8 cellular contexts compared by ENCODE assay signal in genomic region chr6:32127717-32128592, GRCh38. TPM values are rescaled to one million over a fixed set of nuclear protein-coding genes. Genes with fewer than 3 reads are reported as not detected.
A peak's percentile ranks its signal among the peaks of the same experiment; 100 is the strongest.
DNase-seq lines count a peak whose midpoint lies in the region; ATAC-seq and TF ChIP-seq lines count a peak whose summit lies in the region.

Gene ATF6B (minus strand): TSS chr6:32128246. CDS start chr6:32128207, 39 bp downstream.

- no peaks in the 10 kb centered on the region for H3K27me3 ChIP-seq in kidney epithelial cell (ENCODE audit: control insufficient read depth, insufficient read depth, low read length)

- peak within 1 kb of the TSS; percentile 98 for H3K27ac Mint-ChIP-seq in activated CD4-positive, alpha-beta T cell treated with anti-CD3 and anti-CD28 coated beads for 36 hours

- H3K27me3 Mint-ChIP-seq in activated CD4-positive, alpha-beta T cell treated with anti-CD3 and anti-CD28 coated beads for 36 hours = no peaks in the 10 kb centered on the region

- no peaks in the 10 kb centered on the region for H3K9me3 Mint-ChIP-seq in activated CD4-positive, alpha-beta T cell treated with anti-CD3 and anti-CD28 coated beads for 36 hours (ENCODE audit: low read depth)

- peaks cover 39% of the 10 kb centered on the region for H3K4me1 Mint-ChIP-seq in activated CD4-positive, alpha-beta T cell treated with anti-CD3 and anti-CD28 coated beads for 36 hours

- peak within 1 kb of the TSS; percentile 99 for H3K4me3 Mint-ChIP-seq in activated CD4-positive, alpha-beta T cell treated with anti-CD3 and anti-CD28 coated beads for 36 hours

- ATAC-seq in HG03442 (IDR thresholded peaks at IDR 0.05; ENCODE audit: unreplicated experiment) = peak; percentile 89
- ATAC-seq in activated CD4-positive, alpha-beta T cell treated with anti-CD3 and anti-CD28 coated beads for 36 hours = peak; percentile 91

- intact Hi-C loops in activated CD4-positive, alpha-beta T cell treated with anti-CD3 and anti-CD28 coated beads for 36 hours (cut with DNase I, micrococcal nuclease) = loop anchor here (1.0 to 10.0 kb wide), 5 partner anchors 50 to 725 kb away; partner anchors contain the start of genes ATP6V1G2 (in 1 of the 2), DDX39B (in 1 of the 2), EHMT2 (in 1 of the 2) and NFKBIL1 (in 1 of the 2)

- CTCF ChIA-PET in activated CD4-positive, alpha-beta T cell treated with anti-CD3 and anti-CD28 coated beads for 36 hours (lab: Charles Lee) = interaction anchor here (0.6 to 4.2 kb wide), 6 partner anchors 8 to 1946 kb away, joined by 3 to 36 read pairs (median 4); no protein-coding TSS in a partner anchor

- DNase-seq in Ammon's horn (ENCODE audit: low spot score) (peak; percentile 100), GM19238 (ENCODE audit: insufficient read length, low spot score) (peak; percentile 96), NCI-H524 (lab: John Stamatoyannopoulos, UW) (peak; percentile 98 to 99), choroid plexus epithelial cell (ENCODE audit: low read depth) (peak; percentile 100), kidney epithelial cell (ENCODE audit: low read depth) (peak; percentile 100)
- DNase-seq in activated CD4-positive, alpha-beta T cell treated with anti-CD3 and anti-CD28 coated beads for 36 hours = peak; percentile 99
- peak; percentile 97 for DNase-seq in stimulated activated CD4-positive, alpha-beta T cell treated with anti-CD3 and anti-CD28 coated beads, Interleukin-15, amount 100 ng/mL, for 48 hours (ENCODE audit: low read depth in 2 of 2)

- H3K36me3 ChIP-seq in kidney epithelial cell (ENCODE audit: control insufficient read depth, insufficient read depth, low read length) = no peaks in the 10 kb centered on the region

- POLR2A ChIA-PET in activated CD4-positive, alpha-beta T cell treated with anti-CD3 and anti-CD28 coated beads for 36 hours (lab: Charles Lee) = interaction anchor here (0.6 to 2.2 kb wide), 11 partner anchors 9 to 844 kb away, joined by 3 to 8 read pairs (median 3); partner anchors contain the start of gene EHMT2

- H3K36me3 Mint-ChIP-seq in activated CD4-positive, alpha-beta T cell treated with anti-CD3 and anti-CD28 coated beads for 36 hours (ENCODE audit: low read depth) = peaks cover 18% of the 10 kb centered on the region

- TF ChIP-seq CTCF in choroid plexus epithelial cell (conservative IDR thresholded peaks at IDR 0.05; ENCODE audit: low read depth, low read length) = no peak
- TF ChIP-seq CTCF in kidney epithelial cell (IDR thresholded peaks at IDR 0.05; ENCODE audit: insufficient read depth, low read length, poor library complexity, severe bottlenecking) = no peak

- H3K4me3 ChIP-seq in choroid plexus epithelial cell (ENCODE audit: low read depth, low read length) (peak within 1 kb of the TSS; percentile 100), kidney epithelial cell (ENCODE audit: low read depth, low read length) (peak within 1 kb of the TSS; percentile 80)

RNA-seq across cellular contexts. Expression of gene ATF6B, which starts in this region (rescaled TPM):
- 10 to 100 TPM; 60.2 to 63.4 TPM for total RNA-seq in activated CD4-positive, alpha-beta T cell treated with anti-CD3 and anti-CD28 coated beads for 36 hours
- total RNA-seq in kidney epithelial cell = 42.5 and 47.0 TPM in 2 replicates

Comparison
In these comparisons a context has a peak if more than half of its experiments do, and no peak if none do; other contexts are left out.
1. Peak in every context shown above with its lines: DNase-seq, ATAC-seq and H3K4me3 ChIP-seq.